ENCODE assay signal across 20 cellular contexts in the genomic region with DNA sequence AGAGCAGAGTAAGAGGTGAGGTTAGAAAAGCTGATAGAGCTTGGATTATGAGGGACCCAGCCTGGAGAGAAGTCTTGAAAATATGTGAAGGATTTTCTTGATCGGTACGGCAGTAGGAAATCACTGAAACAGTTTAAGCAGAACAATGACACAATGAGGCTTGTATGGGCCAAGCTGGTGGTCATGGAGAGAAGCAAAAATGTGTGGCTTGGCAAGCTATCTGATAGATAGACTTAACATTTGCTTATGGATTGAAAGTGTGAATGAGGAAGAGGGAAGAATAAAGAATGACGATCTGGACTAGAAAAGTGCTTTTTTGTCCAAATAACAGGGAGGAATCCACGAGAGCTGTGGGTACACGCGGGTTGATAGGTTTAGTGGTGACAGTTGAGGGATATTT. TPM values are rescaled to one million over a fixed set of nuclear protein-coding genes. Genes with fewer than 3 reads are reported as not detected.
A peak's percentile ranks its signal among the peaks of the same experiment; 100 is the strongest.
DNase-seq lines count a peak whose midpoint lies in the region; ATAC-seq, FAIRE-seq and TF ChIP-seq lines count a peak whose summit lies in the region.
"Had no signal": no experiment of that assay in that cellular context is flagged by ENCODE, and none has a peak within 500 bp of the region (broad histone marks: within the 10 kb centered on the region; RNA-seq: fewer than 3 reads in every experiment).

No MANE protein-coding gene starts in this region.

- H3K79me2 ChIP-seq in H1 (ENCODE audit: control insufficient read depth in 1 of 2, insufficient read depth in 2 of 2, low read length in 2 of 2), result no peaks in the 10 kb centered on the region
- no peaks in the 10 kb centered on the region for H3K79me2 ChIP-seq in keratinocyte (ENCODE audit: control insufficient read depth, insufficient read depth, low read length)

- POLR2A ChIA-PET in H1 (lab: Charles Lee; ENCODE audit: partially characterized antibody), result no interaction called here

- H3K27me3 ChIP-seq in MG63 (no peaks in the 10 kb centered on the region), H1 (replicated peaks in 1 of 4; ENCODE audit: control insufficient read depth in 3 of 4, extremely low read depth in 1 of 4, insufficient read depth in 3 of 4, low read length in 3 of 4) (no peaks in the 10 kb centered on the region), keratinocyte (ENCODE audit: control insufficient read depth, extremely low read depth, insufficient read depth, low read length) (no peaks in the 10 kb centered on the region)

- H3K9ac ChIP-seq in H1 (replicated peaks in 1 of 4; ENCODE audit: extremely low read depth in 1 of 4, low read depth in 3 of 4, low read length in 3 of 4) (no peak overlapping the region), keratinocyte (ENCODE audit: control insufficient read depth, extremely low read depth, insufficient read depth, low read length) (no peak overlapping the region)
- H3K9ac ChIP-seq: KMS-11 had no signal

- no peak overlapping the region for H4K5ac ChIP-seq in H1 (ENCODE audit: insufficient read length, low read depth, low read length)

- H4K8ac ChIP-seq in H1 (ENCODE audit: extremely low read depth, insufficient read depth, low read length), result no peak overlapping the region

- H2AK5ac ChIP-seq in H1 (ENCODE audit: low read depth, low read length), result no peak overlapping the region

- no peak overlapping the region for H2BK12ac ChIP-seq in H1 (ENCODE audit: low read depth, low read length)

- H3K79me1 ChIP-seq in H1 (ENCODE audit: low read depth, low read length), result no peaks in the 10 kb centered on the region

- no peaks in the 10 kb centered on the region for H3K9me1 ChIP-seq in keratinocyte (ENCODE audit: control insufficient read depth, extremely low read depth, insufficient read depth, low read length)

- no peaks in the 10 kb centered on the region for H4K20me1 ChIP-seq in H1 (replicated peaks in 1 of 2; ENCODE audit: control insufficient read depth in 1 of 2, insufficient read depth in 2 of 2, low read length in 2 of 2)
- H4K20me1 ChIP-seq in keratinocyte (ENCODE audit: control insufficient read depth, extremely low read depth, insufficient read depth, low read length), result no peaks in the 10 kb centered on the region

- TF ChIP-seq POLR2A in H1 (IDR thresholded peaks at IDR 0.05; ENCODE audit: control extremely low read depth in 1 of 2, low read depth in 2 of 2, low read length in 2 of 2), result no peak

- no peak overlapping the region for H2BK120ac ChIP-seq in H1 (replicated peaks; ENCODE audit: low read depth, low read length)

- CTCF ChIA-PET in H1 (lab: Charles Lee; ENCODE audit: partially characterized antibody), result interaction anchor here (0.7 kb wide), 1 partner anchor 10 kb away, joined by 3 read pairs; no protein-coding TSS in a partner anchor

- H3K14ac ChIP-seq in H1 (ENCODE audit: insufficient read length), result no peak overlapping the region

- intact Hi-C loops in left cardiac atrium (cut with DNase I), result no loop called here

- no peak for TF ChIP-seq CTCF in AG10803 (conservative IDR thresholded peaks at IDR 0.05; ENCODE audit: low read length)
- TF ChIP-seq CTCF in H1 (IDR thresholded peaks at IDR 0.05; ENCODE audit: control extremely low read depth in 1 of 3, insufficient read depth in 1 of 3, low read depth in 1 of 3, low read length in 3 of 3), result no peak
- TF ChIP-seq CTCF in keratinocyte (optimal IDR thresholded peaks at IDR 0.05 in 1 of 3, IDR thresholded peaks at IDR 0.05 in 1 of 3, conservative IDR thresholded peaks at IDR 0.05 in 1 of 3; ENCODE audit: extremely low read depth in 1 of 3, insufficient read depth in 2 of 3, low read length in 3 of 3), result no peak

- H2AFZ ChIP-seq in H1 (ENCODE audit: low read length) (0 out of 2 replicates have a peak overlapping the region, but pooled peaks have one; percentile 22), keratinocyte (ENCODE audit: control insufficient read depth, low read length) (peak overlapping the region; percentile 84)

- H3K23me2 ChIP-seq in H1 (ENCODE audit: low read depth, low read length), result no peaks in the 10 kb centered on the region

- dilution Hi-C loops in keratinocyte (cut with MboI; ENCODE audit: extremely low pct_ligation_motif_present, low sequenced_read_pairs), result no loop called here

- no peak for TF ChIP-seq RAD21 in H1 (IDR thresholded peaks at IDR 0.05 in 1 of 2, conservative IDR thresholded peaks at IDR 0.05 in 1 of 2; ENCODE audit: low read depth in 2 of 2, low read length in 2 of 2)

- no peak overlapping the region for H3K56ac ChIP-seq in H1 (replicated peaks; ENCODE audit: insufficient read length, low read depth, low read length)

- H3K4me2 ChIP-seq in H1 (ENCODE audit: insufficient read depth in 1 of 2, low read depth in 2 of 2, low read length in 2 of 2) (no peak overlapping the region), keratinocyte (ENCODE audit: control insufficient read depth, extremely low read depth, insufficient read depth, low read depth, low read length) (peak overlapping the region; percentile 67)
- H3K4me2 ChIP-seq: KMS-11 had no signal

- H3K18ac ChIP-seq in H1 (ENCODE audit: extremely low read depth, low read length), result no peak overlapping the region

- no peak overlapping the region for H2BK20ac ChIP-seq in H1 (ENCODE audit: low read length)

- H2BK15ac ChIP-seq in H1 (ENCODE audit: low read length), result no peak overlapping the region

- H3K36me3 ChIP-seq in MG63, result no peaks in the 10 kb centered on the region
- no peaks in the 10 kb centered on the region for H3K36me3 ChIP-seq in H1 (ENCODE audit: control insufficient read depth in 2 of 4, insufficient read depth in 4 of 4, low read length in 3 of 4)
- H3K36me3 ChIP-seq in keratinocyte (ENCODE audit: control insufficient read depth in 2 of 2, extremely low read depth in 1 of 2, insufficient read depth in 2 of 2, low read length in 2 of 2), result no peaks in the 10 kb centered on the region

- no peak for ATAC-seq in left cardiac atrium

- no peak for FAIRE-seq in H1 (lab: Jason Lieb, UNC)
- FAIRE-seq in keratinocyte (lab: Jason Lieb, UNC), result no peak
- FAIRE-seq: A204.1, D721Med, GM12892, GM18507 had no signal

- H4K91ac ChIP-seq in H1 (replicated peaks; ENCODE audit: insufficient read length, low read length), result no peak overlapping the region

- no peak overlapping the region for H3K27ac ChIP-seq in H1 (ENCODE audit: low read depth, low read length)
- peak overlapping the region; percentile 74 for H3K27ac ChIP-seq in keratinocyte (ENCODE audit: control insufficient read depth, insufficient read depth, low read length)
- H3K27ac ChIP-seq: KMS-11, SK-N-MC had no signal

- H2BK5ac ChIP-seq in H1 (ENCODE audit: low read depth, low read length), result no peak overlapping the region

- no peaks in the 10 kb centered on the region for H3K4me1 ChIP-seq in H1 (replicated peaks in 1 of 4; ENCODE audit: control insufficient read depth in 3 of 4, insufficient read depth in 4 of 4, low read length in 3 of 4)
- H3K4me1 ChIP-seq in keratinocyte (ENCODE audit: control insufficient read depth, extremely low read depth, insufficient read depth, low read length), result peaks cover 35% of the 10 kb centered on the region

- H3K9me3 ChIP-seq in MG63, result no peaks in the 10 kb centered on the region
- H3K9me3 ChIP-seq in H1 (ENCODE audit: insufficient read depth in 2 of 2, low read depth in 1 of 2, low read length in 1 of 2), result no peaks in the 10 kb centered on the region
- no peaks in the 10 kb centered on the region for H3K9me3 ChIP-seq in keratinocyte (ENCODE audit: control insufficient read depth, low read depth, low read length)

- 87% methylated on average over 6 of the region's 6 CpGs; no CpG with 5 or more reads in 1 of the 2 experiments for WGBS in H1 (ENCODE audit: extremely low coverage in 1 of 2, insufficient coverage in 1 of 2, insufficient read length in 1 of 2, insufficient replicate concordance in 2 of 2, low coverage in 1 of 2, low lambda C conversion rate in 2 of 2, missing lambda C conversion rate in 1 of 2), 2 experiments

- no peak for TF ChIP-seq EP300 in H1 (IDR thresholded peaks at IDR 0.05; ENCODE audit: borderline replicate concordance in 1 of 2, low read depth in 2 of 2, low read length in 2 of 2)

- H3K23ac ChIP-seq in H1 (ENCODE audit: insufficient read length), result no peak overlapping the region

- H3K4ac ChIP-seq in H1 (replicated peaks; ENCODE audit: insufficient read length, low read depth, low read length), result no peak overlapping the region

- no peak overlapping the region for H3K4me3 ChIP-seq in AG10803 (ENCODE audit: low read length)
- no peak overlapping the region for H3K4me3 ChIP-seq in MG63
- H3K4me3 ChIP-seq in H1 (ENCODE audit: extremely low read depth in 1 of 4, insufficient read depth in 2 of 4, low read depth in 3 of 4, low read length in 4 of 4), result no peak overlapping the region
- H3K4me3 ChIP-seq in keratinocyte (ENCODE audit: control insufficient read depth in 2 of 3, extremely low read depth in 1 of 3, insufficient read depth in 2 of 3, low read depth in 1 of 3, low read length in 3 of 3), result no peak overlapping the region
- H3K4me3 ChIP-seq: SK-N-MC had no signal

- DNase-seq in AG10803 (ENCODE audit: low read depth), result peak; percentile 77
- peak; percentile 31 for DNase-seq in MG63
- DNase-seq in H1 (ENCODE audit: low read depth in 1 of 2, low spot score in 2 of 2), result no peak
- DNase-seq in keratinocyte (ENCODE audit: low read depth, low spot score), result no peak
- DNase-seq in activated CD4-positive, alpha-beta T cell treated with anti-CD3 and anti-CD28 coated beads for 4 hours, result no peak
- no peak for DNase-seq in retina
- no peak for DNase-seq in left cardiac atrium
- no peak for DNase-seq in nucleus accumbens (lab: John Stamatoyannopoulos, UW)
- DNase-seq: C1 segment of cervical spinal cord, NCI-H1105, NCI-H510A, OCI-M1, SHP77 had no signal

RNA-seq across cellular contexts. Expression of gene XPR1, which starts 15.4 kb away (rescaled TPM):
- 12.8 and 15.4 TPM in 2 replicates for total RNA-seq in MG63 (2014; rRNA removed; shearing (Covaris generic); ENCODE audit: low replicate concordance)
- total RNA-seq in H1 (2021; fragmentation: NEBNext Ultra II Directional; extraction: Animal tissue kit (Norgen Biotek cat#: 25700)), result 41.5 and 43.9 TPM in 2 replicates
- 20.0 and 28.6 TPM in 2 replicates for polyA plus RNA-seq in H1 (2011; rRNA removed)
- 23.7 TPM for polyA plus RNA-seq in H1 (2011; cell fraction: cytosol; rRNA removed)
- polyA plus RNA-seq in H1 (2011; cell fraction: nucleus; rRNA removed), result 12.8 TPM
- polyA plus RNA-seq in H1 (2012, experiment 1 of 2), result 18.2 to 34.1 TPM (median 24.0 TPM) in 4 replicates
- polyA plus RNA-seq in H1 (2012, experiment 2 of 2), result 1.7 TPM
- 46.4 TPM for polyA plus RNA-seq in H1 (2013, experiment 1 of 2)
- polyA plus RNA-seq in H1 (2013, experiment 2 of 2), result 53.7 TPM
- 56.2 and 77.6 TPM in 2 replicates for polyA minus RNA-seq in H1 (2011; rRNA and poly(A)+ RNA removed)
- polyA minus RNA-seq in H1 (2011; cell fraction: cytosol; rRNA and poly(A)+ RNA removed), result 31.7 TPM
- polyA minus RNA-seq in H1 (2011; cell fraction: nucleus; rRNA and poly(A)+ RNA removed), result 31.3 TPM
- polyA plus RNA-seq in keratinocyte, result 22.7 to 40.0 TPM (median 31.1 TPM) in 3 replicates
- polyA plus RNA-seq in keratinocyte (2011; ENCODE audit: low read depth), result 7.3 TPM
- 17.2 and 30.4 TPM in 2 replicates for polyA plus RNA-seq in keratinocyte (2011; cell fraction: cytosol; rRNA removed)
- polyA plus RNA-seq in keratinocyte (2011; cell fraction: nucleus; rRNA removed), result 34.2 TPM in 2 replicates
- polyA plus RNA-seq in keratinocyte (2012; ENCODE audit: low replicate concordance), result 7.3 and 23.0 TPM in 2 replicates
- polyA minus RNA-seq in keratinocyte, result 45.4 to 72.1 TPM (median 49.4 TPM) in 3 replicates
- polyA minus RNA-seq in keratinocyte (2011; cell fraction: cytosol; rRNA and poly(A)+ RNA removed), result 40.1 TPM
- 38.6 and 86.7 TPM in 2 replicates for polyA minus RNA-seq in keratinocyte (2011; cell fraction: nucleus; rRNA and poly(A)+ RNA removed)
- total RNA-seq in left cardiac atrium, result 10 to 100 TPM; 20.5 to 25.4 TPM

RNA-seq across cellular contexts. Expression of gene OVAAL, which starts 57.7 kb away (rescaled TPM):
- not detected in 2 replicates for total RNA-seq in MG63 (2014; rRNA removed; shearing (Covaris generic); ENCODE audit: low replicate concordance)
- total RNA-seq in H1 (2021; fragmentation: NEBNext Ultra II Directional; extraction: Animal tissue kit (Norgen Biotek cat#: 25700)), result not detected in 2 replicates
- polyA plus RNA-seq in H1 (2011; rRNA removed) (not detected in 2 replicates), keratinocyte (not detected in 3 replicates)
- not detected for polyA plus RNA-seq in H1 (2011; cell fraction: cytosol; rRNA removed)
- polyA plus RNA-seq in H1 (2011; cell fraction: nucleus; rRNA removed), result not detected
- polyA plus RNA-seq in H1 (2012, experiment 1 of 2), result not detected in 4 replicates
- polyA plus RNA-seq in H1 (2012, experiment 2 of 2), result not detected
- polyA plus RNA-seq in H1 (2013, experiment 1 of 2), result not detected
- polyA plus RNA-seq in H1 (2013, experiment 2 of 2), result not detected
- polyA minus RNA-seq in H1 (2011; rRNA and poly(A)+ RNA removed), result not detected in 2 replicates
- polyA minus RNA-seq in H1 (2011; cell fraction: cytosol; rRNA and poly(A)+ RNA removed), result not detected
- polyA minus RNA-seq in H1 (2011; cell fraction: nucleus; rRNA and poly(A)+ RNA removed), result not detected
- not detected for polyA plus RNA-seq in keratinocyte (2011; ENCODE audit: low read depth)
- not detected in 2 replicates for polyA plus RNA-seq in keratinocyte (2011; cell fraction: cytosol; rRNA removed)
- not detected in 2 replicates for polyA plus RNA-seq in keratinocyte (2011; cell fraction: nucleus; rRNA removed)
- polyA plus RNA-seq in keratinocyte (2012; ENCODE audit: low replicate concordance), result not detected in 2 replicates
- not detected in 3 replicates for polyA minus RNA-seq in keratinocyte
- polyA minus RNA-seq in keratinocyte (2011; cell fraction: cytosol; rRNA and poly(A)+ RNA removed), result not detected
- not detected in 2 replicates for polyA minus RNA-seq in keratinocyte (2011; cell fraction: nucleus; rRNA and poly(A)+ RNA removed)
- under 1 TPM; 0.44 to 0.53 TPM for total RNA-seq in left cardiac atrium
- total RNA-seq: H4 had no signal

Comparison
In these comparisons a context has a peak if more than half of its experiments do, and no peak if none do; other contexts are left out.
1. DNase-seq: peak in AG10803 (single experiment) and MG63 (single experiment); none in H1 (0 of 2), keratinocyte (single experiment), activated CD4-positive, alpha-beta T cell treated with anti-CD3 and anti-CD28 coated beads for 4 hours (0 of 2), retina (single experiment), left cardiac atrium (single experiment) and nucleus accumbens (0 of 56).